13 cellular contexts compared by ENCODE assay signal in the genomic region with DNA sequence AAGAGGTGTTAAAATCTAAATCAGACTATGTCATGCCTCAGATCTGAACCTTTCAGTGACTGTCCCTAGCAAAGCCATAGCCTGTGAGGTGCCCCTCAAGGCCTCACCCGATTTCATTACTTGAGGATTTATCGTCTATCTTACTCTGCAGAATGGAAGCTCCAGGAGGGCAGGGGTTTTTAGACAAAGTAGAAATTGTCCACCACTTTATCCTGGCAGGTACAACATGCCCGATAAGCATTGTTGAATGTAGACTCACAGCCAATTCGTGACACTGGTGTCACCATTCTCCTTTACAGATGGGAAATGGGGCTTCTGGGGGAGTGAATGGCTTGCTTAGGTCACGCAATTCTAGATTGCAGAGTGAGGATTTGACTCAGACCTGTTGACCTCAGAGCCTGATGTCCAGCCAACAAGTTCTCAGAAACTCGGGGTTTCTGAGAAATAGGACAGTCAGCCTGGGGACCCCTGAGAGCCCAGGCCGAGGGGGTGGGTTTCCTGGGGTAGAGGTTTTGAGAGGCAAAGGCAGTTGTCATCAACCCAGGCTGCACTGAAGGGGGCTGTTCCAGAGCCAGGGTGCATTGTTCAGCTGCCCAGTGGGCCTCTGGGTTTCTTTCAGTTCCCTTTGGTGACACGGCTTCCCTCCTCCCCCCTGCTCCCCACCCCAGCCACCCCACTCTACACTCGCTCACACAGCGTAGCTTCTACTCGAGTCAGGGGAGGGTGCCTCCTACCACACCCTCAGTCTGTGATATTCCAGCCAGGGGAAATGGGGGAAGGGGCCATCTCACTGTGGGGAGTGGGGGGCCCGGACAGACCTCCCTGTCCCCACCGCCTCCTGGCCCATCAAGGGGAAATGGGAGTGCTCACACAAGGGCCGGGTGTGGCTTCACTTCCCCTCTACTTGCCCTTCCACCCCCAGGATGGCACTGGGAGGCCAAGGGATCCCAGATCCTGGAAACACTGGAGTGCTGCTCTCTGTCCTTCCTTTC. TPM values are rescaled to one million over a fixed set of nuclear protein-coding genes. Genes with fewer than 3 reads are reported as not detected.
DNase-seq lines count a peak whose midpoint lies in the region; ATAC-seq and TF ChIP-seq lines count a peak whose summit lies in the region.
"Had no signal": no experiment of that assay in that cellular context is flagged by ENCODE, and none has a peak within 500 bp of the region (broad histone marks: within the 10 kb centered on the region; RNA-seq: fewer than 3 reads in every experiment).

No MANE protein-coding gene starts in this region.

- H3K4me1 ChIP-seq in left ventricle myocardium inferior, result peaks cover 18% of the 10 kb centered on the region
- peaks cover 0 to 11% of the 10 kb centered on the region in 2 donors for H3K4me1 ChIP-seq in uterus

- H3K36me3 ChIP-seq in left ventricle myocardium inferior, result no peaks in the 10 kb centered on the region
- no peaks in the 10 kb centered on the region for H3K36me3 ChIP-seq in uterus
- H3K36me3 ChIP-seq: prostate gland had no signal

- H3K4me3 ChIP-seq in GM12875 (ENCODE audit: low read depth, low read length), result peak overlapping the region; percentile 33
- no peak overlapping the region for H3K4me3 ChIP-seq in left ventricle myocardium inferior
- no peak overlapping the region for H3K4me3 ChIP-seq in uterus
- H3K4me3 ChIP-seq: prostate gland had no signal

- intact Hi-C loops in left ventricle myocardium inferior (cut with micrococcal nuclease), result no loop called here
- intact Hi-C loops in uterus (cut with DNase I; ENCODE audit: low total_unique reads), result no loop called here

- peak overlapping the region; percentile 14 for H3K27ac ChIP-seq in left ventricle myocardium inferior (replicated peaks)
- no peak overlapping the region for H3K27ac ChIP-seq in uterus
- H3K27ac ChIP-seq: prostate gland had no signal

- H3K9me3 ChIP-seq in left ventricle myocardium inferior (replicated peaks) (no peaks in the 10 kb centered on the region), uterus (no peaks in the 10 kb centered on the region)
- H3K9me3 ChIP-seq: prostate gland had no signal

- no peak for TF ChIP-seq POLR2A in uterus (IDR thresholded peaks at IDR 0.05)

- ATAC-seq in GM21360 (IDR thresholded peaks at IDR 0.05; ENCODE audit: unreplicated experiment) (peak; percentile 36), HG03175 (IDR thresholded peaks at IDR 0.05; ENCODE audit: unreplicated experiment) (peak; percentile 40)
- ATAC-seq: activated T-cell treated with anti-CD3 and anti-CD28 coated beads, Interleukin-2, amount 50 U/mL, for 72 hours; SK-N-SH treated with all-trans-retinoic acid at 6 μM for 48 hours had no signal

- TF ChIP-seq CTCF in GM12875 (IDR thresholded peaks at IDR 0.05; ENCODE audit: borderline replicate concordance, insufficient read depth, low read depth, low read length), result no peak
- TF ChIP-seq CTCF in left ventricle myocardium inferior (IDR thresholded peaks at IDR 0.05; ENCODE audit: borderline replicate concordance), result no peak
- no peak for TF ChIP-seq CTCF in uterus (IDR thresholded peaks at IDR 0.05)

- no peak for DNase-seq in left ventricle myocardium inferior
- no peak for DNase-seq in NCI-H774 (lab: John Stamatoyannopoulos, UW)
- DNase-seq in uterus, result no peak
- DNase-seq in UCSD-AML1 (lab: John Stamatoyannopoulos, UW; ENCODE audit: unreplicated experiment), result no peak
- no peak for DNase-seq in cerebellum (ENCODE audit: low spot score)
- DNase-seq: activated T-cell treated with anti-CD3 and anti-CD28 coated beads, Interleukin-2, amount 50 U/mL, for 72 hours; CD4-positive, alpha-beta memory T cell had no signal

- peaks cover 94% of the 10 kb centered on the region for H3K27me3 ChIP-seq in left ventricle myocardium inferior (ENCODE audit: low read depth)
- no peaks in the 10 kb centered on the region for H3K27me3 ChIP-seq in uterus

RNA-seq across cellular contexts. Expression of a gene that starts 3.1 kb away (rescaled TPM):
- 2.2 TPM for total RNA-seq in left ventricle myocardium inferior
- 10 to 100 TPM in 1 of 4 donors, 1 to 10 TPM in 3; 2.0 to 52.5 (median 4.5) TPM for total RNA-seq in uterus
- total RNA-seq in cerebellum, result 2.5 TPM

RNA-seq across cellular contexts. Expression of a gene that starts 24.1 kb away (rescaled TPM):
- 0.19 TPM for total RNA-seq in left ventricle myocardium inferior
- 1 to 10 TPM in 1 of 4 donors, under 1 TPM in 1, not detected in 2; 0.18 to 3.5 TPM for total RNA-seq in uterus
- total RNA-seq in cerebellum, result 3.4 TPM
- total RNA-seq: H4 had no signal
